In the genomic region with DNA sequence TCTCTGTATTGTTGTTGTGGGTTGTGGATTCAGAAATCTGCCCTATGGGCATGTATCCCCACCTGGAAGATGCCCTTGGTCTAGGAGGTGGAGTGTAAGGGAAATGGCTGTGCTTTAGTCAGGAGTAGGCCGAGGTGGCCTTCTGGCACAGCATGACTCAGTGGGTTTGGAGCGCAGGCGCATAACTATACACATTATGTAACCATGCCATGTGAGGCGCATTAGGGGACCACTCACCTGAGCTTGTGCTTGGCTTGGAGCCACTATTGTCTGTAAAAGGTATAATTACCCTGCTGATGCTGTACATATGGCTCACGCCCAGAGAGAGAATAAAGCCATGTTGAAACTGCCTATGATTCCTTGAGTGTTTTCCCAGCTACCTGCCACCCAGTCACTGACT, we compare ENCODE assay signal across 17 cellular contexts. TPM values are rescaled to one million over a fixed set of nuclear protein-coding genes. Genes with fewer than 3 reads are reported as not detected.
DNase-seq lines count a peak whose midpoint lies in the region; TF ChIP-seq lines count a peak whose summit lies in the region.
"Had no signal": no experiment of that assay in that cellular context is flagged by ENCODE, and none has a peak within 500 bp of the region (broad histone marks: within the 10 kb centered on the region; RNA-seq: fewer than 3 reads in every experiment).

No MANE protein-coding gene starts in this region.

- in situ Hi-C loops in ACHN (cut with HindIII; ENCODE audit: low pct_ligation_motif_present, low pct_unique_long_range_greater_than_20kb, low sequenced_read_pairs) = no loop called here

- H3K27ac ChIP-seq in fibroblast of lung (ENCODE audit: insufficient read depth, low read length) = peak overlapping the region; percentile 8
- H3K27ac ChIP-seq: cardiac muscle cell had no signal

- H3K9me3 ChIP-seq in fibroblast of lung (ENCODE audit: control insufficient read depth, insufficient read depth, low read depth, low read length) = no peaks in the 10 kb centered on the region

- no peaks in the 10 kb centered on the region for H3K27me3 ChIP-seq in fibroblast of lung (ENCODE audit: control insufficient read depth, insufficient read depth, low read length)
- H3K27me3 ChIP-seq: cardiac muscle cell, heart right ventricle had no signal

- peaks cover 22% of the 10 kb centered on the region for H3K4me1 ChIP-seq in fibroblast of lung (ENCODE audit: control insufficient read depth, extremely low read depth, insufficient read depth, low read length)

- no peaks in the 10 kb centered on the region for H3K36me3 ChIP-seq in fibroblast of lung (ENCODE audit: control insufficient read depth, insufficient read depth, low read length)
- H3K36me3 ChIP-seq: cardiac muscle cell, heart right ventricle had no signal

- no peak overlapping the region for H3K9ac ChIP-seq in fibroblast of lung (ENCODE audit: insufficient read depth, low read length)

- no peaks in the 10 kb centered on the region for H3K79me2 ChIP-seq in fibroblast of lung (ENCODE audit: control insufficient read depth, insufficient read depth, low read length)

- DNase-seq in ACHN (peak; percentile 23), COLO668 (lab: John Stamatoyannopoulos, UW; ENCODE audit: unreplicated experiment) (peak; percentile 25), NCI-H69 (lab: John Stamatoyannopoulos, UW) (peak; percentile 34), fibroblast of lung (ENCODE audit: low read depth in 2 of 2) (no peak), HK-2 (ENCODE audit: unreplicated experiment) (no peak), HUDEP-2 (lab: John Stamatoyannopoulos, UW; ENCODE audit: unreplicated experiment in 76 of 76) (no peak)
- no peak for DNase-seq in stimulated activated CD4-positive, alpha-beta T cell treated with anti-CD3 and anti-CD28 coated beads, Interleukin-4, amount 100 ng/mL, for 1 hour
- DNase-seq: activated CD4-positive, alpha-beta memory T cell treated with anti-CD3 and anti-CD28 coated beads for 36 hours; Calu3; GF-D8; heart right ventricle; nephron progenitor cell; Right ventricle myocardium superior; stimulated activated CD4-positive, alpha-beta T cell treated with anti-CD3 and anti-CD28 coated beads, Interleukin-2, amount 100 ng/mL, for 48 hours; T-helper 1 cell had no signal

- H3K4me2 ChIP-seq in fibroblast of lung (ENCODE audit: extremely low read depth, insufficient read depth, low read length) = no peak overlapping the region

- no peak overlapping the region for H3K4me3 ChIP-seq in fibroblast of lung (replicated peaks in 1 of 4; ENCODE audit: control extremely low read depth in 1 of 4, insufficient read depth in 1 of 4, low read depth in 3 of 4, low read length in 4 of 4)
- H3K4me3 ChIP-seq: cardiac muscle cell, heart right ventricle had no signal

- no peaks in the 10 kb centered on the region for H4K20me1 ChIP-seq in fibroblast of lung (ENCODE audit: control insufficient read depth, extremely low read depth, insufficient read depth, low read length)

- no peak for TF ChIP-seq CTCF in fibroblast of lung (conservative IDR thresholded peaks at IDR 0.05 in 1 of 2, IDR thresholded peaks at IDR 0.05 in 1 of 2; ENCODE audit: low read depth in 1 of 2, low read length in 2 of 2)

- H2AFZ ChIP-seq in fibroblast of lung (ENCODE audit: low read length) = no peak overlapping the region

RNA-seq across cellular contexts. Expression of a gene that starts 20.6 kb away (rescaled TPM):
- 1.8 and 4.1 TPM in 2 replicates for total RNA-seq in fibroblast of lung
- 3.1 and 6.2 TPM in 2 replicates for polyA plus RNA-seq in fibroblast of lung
- 3.6 and 8.1 TPM in 2 replicates for polyA plus RNA-seq in fibroblast of lung (2012)
- polyA minus RNA-seq in fibroblast of lung (ENCODE audit: low replicate concordance) = 8.8 and 12.0 TPM in 2 replicates
- total RNA-seq: activated CD4-positive, alpha-beta memory T cell treated with anti-CD3 and anti-CD28 coated beads for 36 hours; subcutaneous adipose tissue had no signal

RNA-seq across cellular contexts. Expression of a gene that starts 49.1 kb away (rescaled TPM):
- total RNA-seq in fibroblast of lung = not detected in 2 replicates
- polyA plus RNA-seq in fibroblast of lung = not detected in 2 replicates
- not detected in 2 replicates for polyA plus RNA-seq in fibroblast of lung (2012)
- polyA minus RNA-seq in fibroblast of lung (ENCODE audit: low replicate concordance) = not detected in 2 replicates
- total RNA-seq: Calu3, cardiac muscle cell had no signal
- polyA plus RNA-seq: cardiac muscle cell had no signal

Comparison
In these comparisons a context has a peak if more than half of its experiments do, and no peak if none do; other contexts are left out.
1. DNase-seq: peak in ACHN (single experiment), COLO668 (single experiment) and NCI-H69 (single experiment); none in fibroblast of lung (0 of 2), HK-2 (single experiment), HUDEP-2 (0 of 76) and stimulated activated CD4-positive, alpha-beta T cell treated with anti-CD3 and anti-CD28 coated beads, Interleukin-4, amount 100 ng/mL, for 1 hour (single experiment).